Comparison of ENCODE assay signal across 1 cellular context in genomic region chr9:89501311-89501898, GRCh38.
TF ChIP-seq lines count a peak whose summit lies in the region.

No MANE protein-coding gene starts in this region.

TF ChIP-seq in GM23338, 12 proteins besides CTCF, POLR2A, EP300 and RAD21 (continued from another document):
- TF ChIP-seq ZNF462 (CRISPR knock-in tag; IDR thresholded peaks at IDR 0.05): no peak
- no peak for TF ChIP-seq EZH2 (IDR thresholded peaks at IDR 0.05; ENCODE audit: low read depth, unreplicated experiment)
- TF ChIP-seq ETS1 (IDR thresholded peaks at IDR 0.05): no peak
- no peak for TF ChIP-seq STAT1 (IDR thresholded peaks at IDR 0.05; ENCODE audit: unreplicated experiment)
- TF ChIP-seq ZNF331 (CRISPR knock-in tag; IDR thresholded peaks at IDR 0.05; ENCODE audit: low read depth): no peak
- TF ChIP-seq NANOG (IDR thresholded peaks at IDR 0.05; ENCODE audit: borderline replicate concordance): no peak
- TF ChIP-seq CREB1 (CRISPR knock-in tag; IDR thresholded peaks at IDR 0.05; ENCODE audit: low read depth): no peak
